ENCODE assay signal across 8 cellular contexts in the genomic region with DNA sequence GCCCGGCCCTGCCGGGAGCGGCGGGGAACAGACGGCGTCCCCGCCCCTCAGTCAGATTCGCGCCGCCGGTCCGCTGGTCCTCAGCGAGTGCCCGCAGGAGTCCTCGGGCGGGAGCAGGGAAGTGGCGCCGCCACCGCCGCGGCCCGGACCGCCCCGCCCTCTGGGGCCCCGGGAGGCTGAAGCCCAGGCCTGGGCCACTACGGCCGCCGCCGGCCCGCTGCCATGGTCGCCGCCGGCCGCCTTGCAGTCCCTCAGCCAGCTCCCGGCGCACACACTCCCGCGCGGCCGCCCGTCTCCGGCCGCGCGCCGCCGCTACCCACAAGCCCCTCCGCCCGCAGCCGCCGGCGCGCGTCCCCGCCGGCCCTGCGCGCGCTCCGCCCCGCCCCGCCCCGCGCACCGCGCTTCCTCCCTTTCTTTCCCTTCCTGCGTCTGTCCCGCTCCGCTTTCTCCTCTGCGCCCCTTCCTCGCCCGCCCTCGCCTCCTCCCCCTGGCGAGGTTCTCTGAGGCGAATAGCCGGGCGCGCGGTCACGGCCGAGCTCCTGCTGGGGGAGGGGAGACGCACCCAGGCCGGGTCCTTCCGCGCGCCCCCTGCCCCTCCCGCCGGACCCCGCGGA. TPM values are rescaled to one million over a fixed set of nuclear protein-coding genes. Genes with fewer than 3 reads are reported as not detected.
DNase-seq lines count a peak whose midpoint lies in the region; ATAC-seq lines count a peak whose summit lies in the region.

A gene (minus strand): TSS at position 295 of the 614 bp plus-strand sequence. CDS start 500 bp downstream, outside the sequence.

- H3K27ac Mint-ChIP-seq in activated CD8-positive, alpha-beta T cell treated with anti-CD3 and anti-CD28 coated beads, Interleukin-2, amount 10 ng/mL, durations not matched to agents 7 days and 5 days = peak within 1 kb of the TSS; percentile 88

- POLR2A ChIA-PET in activated CD8-positive, alpha-beta T cell treated with anti-CD3 and anti-CD28 coated beads, Interleukin-2, amount 10 ng/mL, durations not matched to agents 7 days and 5 days (lab: Charles Lee) = interaction anchor here (0.8 to 1.2 kb wide), 3 partner anchors 184 to 212 kb away, joined by 3 to 4 read pairs (median 4); a partner anchor contains a TSS

- CTCF ChIA-PET in activated CD8-positive, alpha-beta T cell treated with anti-CD3 and anti-CD28 coated beads, Interleukin-2, amount 10 ng/mL, durations not matched to agents 7 days and 5 days (lab: Charles Lee) = interaction anchor here (1.2 kb wide), 1 partner anchor 120 kb away, joined by 3 read pairs; no protein-coding TSS in a partner anchor

- H3K27me3 Mint-ChIP-seq in activated CD8-positive, alpha-beta T cell treated with anti-CD3 and anti-CD28 coated beads, Interleukin-2, amount 10 ng/mL, durations not matched to agents 7 days and 5 days (ENCODE audit: low read depth) = peaks cover 19% of the 10 kb centered on the region

- no peaks in the 10 kb centered on the region for H3K9me3 Mint-ChIP-seq in activated CD8-positive, alpha-beta T cell treated with anti-CD3 and anti-CD28 coated beads, Interleukin-2, amount 10 ng/mL, durations not matched to agents 7 days and 5 days (ENCODE audit: insufficient read depth)

- peak within 1 kb of the TSS; percentile 93 for H3K4me3 Mint-ChIP-seq in activated CD8-positive, alpha-beta T cell treated with anti-CD3 and anti-CD28 coated beads, Interleukin-2, amount 10 ng/mL, durations not matched to agents 7 days and 5 days

- H3K36me3 Mint-ChIP-seq in activated CD8-positive, alpha-beta T cell treated with anti-CD3 and anti-CD28 coated beads, Interleukin-2, amount 10 ng/mL, durations not matched to agents 7 days and 5 days (ENCODE audit: low read depth) = peaks cover 2% of the 10 kb centered on the region

- DNase-seq in C1 segment of cervical spinal cord (lab: John Stamatoyannopoulos, UW) = peak; percentile 3 to 93 (median 76)
- peak; percentile 94 for DNase-seq in NCI-H82 (lab: John Stamatoyannopoulos, UW)
- peak; percentile 66 for DNase-seq in activated CD8-positive, alpha-beta T cell treated with anti-CD3 and anti-CD28 coated beads, Interleukin-2, amount 10 ng/mL, durations not matched to agents 7 days and 5 days
- DNase-seq in effector CD8-positive, alpha-beta T cell (lab: John Stamatoyannopoulos, UW) = peak; percentile 24
- peak; percentile 80 for DNase-seq in medulla oblongata (ENCODE audit: extremely low spot score)
- peak; percentile 38 for DNase-seq in stimulated activated CD8-positive, alpha-beta memory T cell treated with anti-CD3 and anti-CD28 coated beads, Interleukin-12 subunit alpha, Interleukin-12 subunit beta, amount 100 ng/mL, for 24 hours (ENCODE audit: extremely low read depth)

- peak; percentile 66 for ATAC-seq in GM19328 (IDR thresholded peaks at IDR 0.05; ENCODE audit: unreplicated experiment)
- peak; percentile 36 for ATAC-seq in HG03469 (IDR thresholded peaks at IDR 0.05; ENCODE audit: unreplicated experiment)
- peak; percentile 67 for ATAC-seq in activated CD8-positive, alpha-beta T cell treated with anti-CD3 and anti-CD28 coated beads, Interleukin-2, amount 10 ng/mL, durations not matched to agents 7 days and 5 days

- peaks cover 24% of the 10 kb centered on the region for H3K4me1 Mint-ChIP-seq in activated CD8-positive, alpha-beta T cell treated with anti-CD3 and anti-CD28 coated beads, Interleukin-2, amount 10 ng/mL, durations not matched to agents 7 days and 5 days (ENCODE audit: low read depth)

RNA-seq across cellular contexts. Expression of the gene that starts here (rescaled TPM):
- 10 to 100 TPM; 14.0 to 14.6 TPM for total RNA-seq in activated CD8-positive, alpha-beta T cell treated with anti-CD3 and anti-CD28 coated beads, Interleukin-2, amount 10 ng/mL, durations not matched to agents 7 days and 5 days

Comparison
In these comparisons a context has a peak if more than half of its experiments do, and no peak if none do; other contexts are left out.
1. Peak in every context shown above with its lines: DNase-seq and ATAC-seq.
2. DNase-seq: peak in every context shown above with its lines; median percentile 94 in NCI-H82; 80 in medulla oblongata; 76 in C1 segment of cervical spinal cord; 66 in activated CD8-positive, alpha-beta T cell treated with anti-CD3 and anti-CD28 coated beads, Interleukin-2, amount 10 ng/mL, durations not matched to agents 7 days and 5 days; 38 in stimulated activated CD8-positive, alpha-beta memory T cell treated with anti-CD3 and anti-CD28 coated beads, Interleukin-12 subunit alpha, Interleukin-12 subunit beta, amount 100 ng/mL, for 24 hours; 24 in effector CD8-positive, alpha-beta T cell.